Comparison of ENCODE assay signal across 23 cellular contexts in the genomic region with DNA sequence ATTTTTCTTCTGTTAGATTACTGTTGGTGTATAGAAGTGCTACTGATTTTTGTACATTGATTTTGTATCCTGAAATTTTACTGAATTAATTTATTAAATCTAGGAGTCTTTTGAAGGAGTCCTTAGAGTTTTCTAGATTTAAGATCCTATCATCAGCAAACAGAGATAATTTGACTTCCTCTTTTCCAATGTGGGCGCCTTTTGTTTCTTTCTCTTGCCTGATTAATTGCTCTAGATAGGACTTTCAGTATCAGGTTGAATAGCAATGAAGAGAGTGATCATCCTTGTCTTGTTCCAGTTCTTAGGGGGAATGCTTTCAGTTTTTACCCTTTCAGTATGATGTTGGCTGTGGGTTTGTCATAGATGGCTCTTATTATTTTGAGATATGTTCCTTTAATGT. TPM values are rescaled to one million over a fixed set of nuclear protein-coding genes. Genes with fewer than 3 reads are reported as not detected.
"Had no signal": no experiment of that assay in that cellular context is flagged by ENCODE, and none has a peak within 500 bp of the region (broad histone marks: within the 10 kb centered on the region; RNA-seq: fewer than 3 reads in every experiment).

No MANE protein-coding gene starts in this region.

- H3K4me1 ChIP-seq: body of pancreas, foreskin keratinocyte had no signal

- FAIRE-seq: TTC549 had no signal

- DNase-seq: activated CD4-positive, alpha-beta T cell treated with anti-CD3 and anti-CD28 coated beads for 48 hours; activated CD4-positive, CD25-positive, alpha-beta regulatory T cell; activated CD8-positive, alpha-beta T cell treated with anti-CD3 and anti-CD28 coated beads for 36 hours; activated naive CD4-positive, alpha-beta T cell treated with anti-CD3 and anti-CD28 coated beads for 36 hours; activated T-cell treated with anti-CD3 and anti-CD28 coated beads, Interleukin-2, amount 50 U/mL, for 1 hour; body of pancreas; caudate nucleus; foreskin keratinocyte; hippocampal formation; islet precursor cell; nucleus accumbens; stimulated activated CD4-positive, alpha-beta T cell treated with anti-CD3 and anti-CD28 coated beads, Interleukin-4, amount 100 ng/mL, for 24 hours had no signal

- H3K4me3 ChIP-seq: body of pancreas, lung, smooth muscle cell, thoracic aorta had no signal

- H3K27me3 ChIP-seq: foreskin keratinocyte had no signal

- H3K36me3 ChIP-seq: thoracic aorta had no signal

- ATAC-seq: activated CD8-positive, alpha-beta T cell treated with anti-CD3 and anti-CD28 coated beads for 36 hours; body of pancreas; foreskin keratinocyte; natural killer cell treated with Interleukin-12 subunit alpha and Interleukin-12 subunit beta and Interleukin-15 and Interleukin-18, amount 100 ng/mL, for 72 hours; sciatic nerve; stimulated activated memory B cell treated with anti-CD40 and anti-IgM and Interleukin-4, amounts not matched to agents 10 μg/mL and 1 μg/mL and 100 μg/mL, for 72 hours had no signal

- H3K4me2 ChIP-seq: smooth muscle cell had no signal

- H3K27ac ChIP-seq: body of pancreas, foreskin keratinocyte, thoracic aorta had no signal

- H3K9me3 ChIP-seq: body of pancreas, thoracic aorta had no signal

RNA-seq across cellular contexts. Expression of a gene that starts 5.6 kb away (rescaled TPM):
- total RNA-seq: epithelial cell of proximal tubule, fibroblast of lung, foreskin keratinocyte, smooth muscle cell had no signal
- polyA plus RNA-seq: fibroblast of lung, foreskin keratinocyte, smooth muscle cell had no signal

RNA-seq across cellular contexts. Expression of a gene that starts 31.6 kb away (rescaled TPM):
- total RNA-seq: activated CD8-positive, alpha-beta T cell treated with anti-CD3 and anti-CD28 coated beads for 36 hours; activated naive CD4-positive, alpha-beta T cell treated with anti-CD3 and anti-CD28 coated beads for 36 hours; body of pancreas; epithelial cell of proximal tubule; fibroblast of lung; foreskin keratinocyte; lung; natural killer cell treated with Interleukin-12 subunit alpha and Interleukin-12 subunit beta and Interleukin-15 and Interleukin-18, amount 100 ng/mL, for 72 hours; sciatic nerve; smooth muscle cell; T-helper 2 cell treated with Interferon-gamma antibody and Interleukin-4, amounts not matched to agents 100 ng/mL and 5 ng/mL, for 36 hours; thoracic aorta; ureter had no signal
- polyA plus RNA-seq: fibroblast of lung, foreskin keratinocyte, smooth muscle cell had no signal
